1 cellular context compared by ENCODE assay signal in the genomic region with DNA sequence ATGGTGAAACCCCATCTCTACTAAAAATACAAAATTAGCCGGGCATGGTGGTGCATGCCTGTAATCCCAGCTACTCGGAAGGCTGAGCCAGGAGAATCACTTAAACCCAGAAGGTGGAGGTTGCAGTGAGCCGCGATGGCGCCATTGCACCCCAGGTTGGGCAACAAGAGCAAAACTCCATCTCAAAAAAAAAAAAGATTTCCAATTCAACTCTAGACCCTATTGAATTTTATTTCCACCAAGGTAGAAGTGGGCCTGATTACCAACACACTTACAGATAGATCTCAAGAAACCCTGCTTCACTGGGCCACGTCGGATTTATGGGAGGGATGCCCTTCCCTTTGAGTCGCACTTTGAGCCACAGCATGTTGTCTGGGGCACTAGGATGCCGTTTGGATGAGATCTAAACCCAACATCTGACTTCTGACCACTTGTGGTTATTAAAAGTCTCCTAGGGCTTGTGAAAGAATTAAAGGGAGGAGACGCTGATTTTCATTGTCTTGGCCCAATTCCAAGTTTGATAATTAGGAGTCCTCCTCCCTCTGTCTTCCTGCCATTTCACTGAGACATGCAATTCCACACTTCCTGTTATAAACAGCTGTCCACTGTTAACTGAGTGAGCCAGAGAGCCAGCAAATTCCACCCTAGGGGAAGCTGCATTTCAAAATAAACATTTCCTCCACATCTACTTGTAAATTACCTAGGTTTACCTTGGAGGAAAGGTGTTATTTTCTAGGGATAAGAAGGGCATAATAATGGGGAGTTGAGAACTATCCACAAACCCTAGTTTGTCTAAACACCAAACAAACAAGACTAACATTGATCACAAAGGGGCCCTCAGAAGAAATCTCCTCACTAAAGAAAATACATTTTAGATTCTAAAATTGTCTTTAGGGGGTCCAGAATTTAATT.
TF ChIP-seq lines count a peak whose summit lies in the region.

No MANE protein-coding gene starts in this region.

TF ChIP-seq in K562, 482 proteins besides CTCF, POLR2A, EP300 and RAD21 (continued from another document and continues in another):
- TF ChIP-seq, protein P1, sequence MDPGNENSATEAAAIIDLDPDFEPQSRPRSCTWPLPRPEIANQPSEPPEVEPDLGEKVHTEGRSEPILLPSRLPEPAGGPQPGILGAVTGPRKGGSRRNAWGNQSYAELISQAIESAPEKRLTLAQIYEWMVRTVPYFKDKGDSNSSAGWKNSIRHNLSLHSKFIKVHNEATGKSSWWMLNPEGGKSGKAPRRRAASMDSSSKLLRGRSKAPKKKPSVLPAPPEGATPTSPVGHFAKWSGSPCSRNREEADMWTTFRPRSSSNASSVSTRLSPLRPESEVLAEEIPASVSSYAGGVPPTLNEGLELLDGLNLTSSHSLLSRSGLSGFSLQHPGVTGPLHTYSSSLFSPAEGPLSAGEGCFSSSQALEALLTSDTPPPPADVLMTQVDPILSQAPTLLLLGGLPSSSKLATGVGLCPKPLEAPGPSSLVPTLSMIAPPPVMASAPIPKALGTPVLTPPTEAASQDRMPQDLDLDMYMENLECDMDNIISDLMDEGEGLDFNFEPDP (CRISPR knock-in tag; IDR thresholded peaks at IDR 0.05): no peak
- TF ChIP-seq MIER1 (IDR thresholded peaks at IDR 0.05; ENCODE audit: low read depth): no peak
- 0 out of 2 replicates have a peak, but pooled peaks have one; percentile 34 for TF ChIP-seq MYC (IDR thresholded peaks at IDR 0.05; ENCODE audit: low read depth, low read length)
- no peak for TF ChIP-seq MYC (CRISPR knock-in tag; IDR thresholded peaks at IDR 0.05; ENCODE audit: borderline replicate concordance, low read depth)
- TF ChIP-seq, protein P2, sequence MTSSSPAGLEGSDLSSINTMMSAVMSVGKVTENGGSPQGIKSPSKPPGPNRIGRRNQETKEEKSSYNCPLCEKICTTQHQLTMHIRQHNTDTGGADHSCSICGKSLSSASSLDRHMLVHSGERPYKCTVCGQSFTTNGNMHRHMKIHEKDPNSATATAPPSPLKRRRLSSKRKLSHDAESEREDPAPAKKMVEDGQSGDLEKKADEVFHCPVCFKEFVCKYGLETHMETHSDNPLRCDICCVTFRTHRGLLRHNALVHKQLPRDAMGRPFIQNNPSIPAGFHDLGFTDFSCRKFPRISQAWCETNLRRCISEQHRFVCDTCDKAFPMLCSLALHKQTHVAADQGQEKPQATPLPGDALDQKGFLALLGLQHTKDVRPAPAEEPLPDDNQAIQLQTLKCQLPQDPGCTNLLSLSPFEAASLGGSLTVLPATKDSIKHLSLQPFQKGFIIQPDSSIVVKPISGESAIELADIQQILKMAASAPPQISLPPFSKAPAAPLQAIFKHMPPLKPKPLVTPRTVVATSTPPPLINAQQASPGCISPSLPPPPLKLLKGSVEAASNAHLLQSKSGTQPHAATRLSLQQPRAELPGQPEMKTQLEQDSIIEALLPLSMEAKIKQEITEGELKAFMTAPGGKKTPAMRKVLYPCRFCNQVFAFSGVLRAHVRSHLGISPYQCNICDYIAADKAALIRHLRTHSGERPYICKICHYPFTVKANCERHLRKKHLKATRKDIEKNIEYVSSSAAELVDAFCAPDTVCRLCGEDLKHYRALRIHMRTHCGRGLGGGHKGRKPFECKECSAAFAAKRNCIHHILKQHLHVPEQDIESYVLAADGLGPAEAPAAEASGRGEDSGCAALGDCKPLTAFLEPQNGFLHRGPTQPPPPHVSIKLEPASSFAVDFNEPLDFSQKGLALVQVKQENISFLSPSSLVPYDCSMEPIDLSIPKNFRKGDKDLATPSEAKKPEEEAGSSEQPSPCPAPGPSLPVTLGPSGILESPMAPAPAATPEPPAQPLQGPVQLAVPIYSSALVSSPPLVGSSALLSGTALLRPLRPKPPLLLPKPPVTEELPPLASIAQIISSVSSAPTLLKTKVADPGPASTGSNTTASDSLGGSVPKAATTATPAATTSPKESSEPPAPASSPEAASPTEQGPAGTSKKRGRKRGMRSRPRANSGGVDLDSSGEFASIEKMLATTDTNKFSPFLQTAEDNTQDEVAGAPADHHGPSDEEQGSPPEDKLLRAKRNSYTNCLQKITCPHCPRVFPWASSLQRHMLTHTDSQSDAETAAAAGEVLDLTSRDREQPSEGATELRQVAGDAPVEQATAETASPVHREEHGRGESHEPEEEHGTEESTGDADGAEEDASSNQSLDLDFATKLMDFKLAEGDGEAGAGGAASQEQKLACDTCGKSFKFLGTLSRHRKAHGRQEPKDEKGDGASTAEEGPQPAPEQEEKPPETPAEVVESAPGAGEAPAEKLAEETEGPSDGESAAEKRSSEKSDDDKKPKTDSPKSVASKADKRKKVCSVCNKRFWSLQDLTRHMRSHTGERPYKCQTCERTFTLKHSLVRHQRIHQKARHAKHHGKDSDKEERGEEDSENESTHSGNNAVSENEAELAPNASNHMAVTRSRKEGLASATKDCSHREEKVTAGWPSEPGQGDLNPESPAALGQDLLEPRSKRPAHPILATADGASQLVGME (CRISPR knock-in tag; IDR thresholded peaks at IDR 0.05): no peak
- TF ChIP-seq TAF9B (IDR thresholded peaks at IDR 0.05; ENCODE audit: partially characterized antibody): no peak
- no peak for TF ChIP-seq ZNF23 (CRISPR knock-in tag; IDR thresholded peaks at IDR 0.05)
- TF ChIP-seq, protein P3, sequence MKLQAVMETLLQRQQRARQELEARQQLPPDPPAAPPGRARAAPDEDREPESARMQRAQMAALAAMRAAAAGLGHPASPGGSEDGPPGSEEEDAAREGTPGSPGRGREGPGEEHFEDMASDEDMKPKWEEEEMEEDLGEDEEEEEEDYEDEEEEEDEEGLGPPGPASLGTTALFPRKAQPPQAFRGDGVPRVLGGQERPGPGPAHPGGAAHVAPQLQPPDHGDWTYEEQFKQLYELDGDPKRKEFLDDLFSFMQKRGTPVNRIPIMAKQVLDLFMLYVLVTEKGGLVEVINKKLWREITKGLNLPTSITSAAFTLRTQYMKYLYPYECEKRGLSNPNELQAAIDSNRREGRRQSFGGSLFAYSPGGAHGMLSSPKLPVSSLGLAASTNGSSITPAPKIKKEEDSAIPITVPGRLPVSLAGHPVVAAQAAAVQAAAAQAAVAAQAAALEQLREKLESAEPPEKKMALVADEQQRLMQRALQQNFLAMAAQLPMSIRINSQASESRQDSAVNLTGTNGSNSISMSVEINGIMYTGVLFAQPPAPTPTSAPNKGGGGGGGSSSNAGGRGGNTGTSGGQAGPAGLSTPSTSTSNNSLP (IDR thresholded peaks at IDR 0.05; ENCODE audit: borderline replicate concordance, low read depth, low read length): no peak
- TF ChIP-seq MEF2D (tag; conservative IDR thresholded peaks at IDR 0.05; ENCODE audit: low read depth): no peak
- TF ChIP-seq, protein P4, sequence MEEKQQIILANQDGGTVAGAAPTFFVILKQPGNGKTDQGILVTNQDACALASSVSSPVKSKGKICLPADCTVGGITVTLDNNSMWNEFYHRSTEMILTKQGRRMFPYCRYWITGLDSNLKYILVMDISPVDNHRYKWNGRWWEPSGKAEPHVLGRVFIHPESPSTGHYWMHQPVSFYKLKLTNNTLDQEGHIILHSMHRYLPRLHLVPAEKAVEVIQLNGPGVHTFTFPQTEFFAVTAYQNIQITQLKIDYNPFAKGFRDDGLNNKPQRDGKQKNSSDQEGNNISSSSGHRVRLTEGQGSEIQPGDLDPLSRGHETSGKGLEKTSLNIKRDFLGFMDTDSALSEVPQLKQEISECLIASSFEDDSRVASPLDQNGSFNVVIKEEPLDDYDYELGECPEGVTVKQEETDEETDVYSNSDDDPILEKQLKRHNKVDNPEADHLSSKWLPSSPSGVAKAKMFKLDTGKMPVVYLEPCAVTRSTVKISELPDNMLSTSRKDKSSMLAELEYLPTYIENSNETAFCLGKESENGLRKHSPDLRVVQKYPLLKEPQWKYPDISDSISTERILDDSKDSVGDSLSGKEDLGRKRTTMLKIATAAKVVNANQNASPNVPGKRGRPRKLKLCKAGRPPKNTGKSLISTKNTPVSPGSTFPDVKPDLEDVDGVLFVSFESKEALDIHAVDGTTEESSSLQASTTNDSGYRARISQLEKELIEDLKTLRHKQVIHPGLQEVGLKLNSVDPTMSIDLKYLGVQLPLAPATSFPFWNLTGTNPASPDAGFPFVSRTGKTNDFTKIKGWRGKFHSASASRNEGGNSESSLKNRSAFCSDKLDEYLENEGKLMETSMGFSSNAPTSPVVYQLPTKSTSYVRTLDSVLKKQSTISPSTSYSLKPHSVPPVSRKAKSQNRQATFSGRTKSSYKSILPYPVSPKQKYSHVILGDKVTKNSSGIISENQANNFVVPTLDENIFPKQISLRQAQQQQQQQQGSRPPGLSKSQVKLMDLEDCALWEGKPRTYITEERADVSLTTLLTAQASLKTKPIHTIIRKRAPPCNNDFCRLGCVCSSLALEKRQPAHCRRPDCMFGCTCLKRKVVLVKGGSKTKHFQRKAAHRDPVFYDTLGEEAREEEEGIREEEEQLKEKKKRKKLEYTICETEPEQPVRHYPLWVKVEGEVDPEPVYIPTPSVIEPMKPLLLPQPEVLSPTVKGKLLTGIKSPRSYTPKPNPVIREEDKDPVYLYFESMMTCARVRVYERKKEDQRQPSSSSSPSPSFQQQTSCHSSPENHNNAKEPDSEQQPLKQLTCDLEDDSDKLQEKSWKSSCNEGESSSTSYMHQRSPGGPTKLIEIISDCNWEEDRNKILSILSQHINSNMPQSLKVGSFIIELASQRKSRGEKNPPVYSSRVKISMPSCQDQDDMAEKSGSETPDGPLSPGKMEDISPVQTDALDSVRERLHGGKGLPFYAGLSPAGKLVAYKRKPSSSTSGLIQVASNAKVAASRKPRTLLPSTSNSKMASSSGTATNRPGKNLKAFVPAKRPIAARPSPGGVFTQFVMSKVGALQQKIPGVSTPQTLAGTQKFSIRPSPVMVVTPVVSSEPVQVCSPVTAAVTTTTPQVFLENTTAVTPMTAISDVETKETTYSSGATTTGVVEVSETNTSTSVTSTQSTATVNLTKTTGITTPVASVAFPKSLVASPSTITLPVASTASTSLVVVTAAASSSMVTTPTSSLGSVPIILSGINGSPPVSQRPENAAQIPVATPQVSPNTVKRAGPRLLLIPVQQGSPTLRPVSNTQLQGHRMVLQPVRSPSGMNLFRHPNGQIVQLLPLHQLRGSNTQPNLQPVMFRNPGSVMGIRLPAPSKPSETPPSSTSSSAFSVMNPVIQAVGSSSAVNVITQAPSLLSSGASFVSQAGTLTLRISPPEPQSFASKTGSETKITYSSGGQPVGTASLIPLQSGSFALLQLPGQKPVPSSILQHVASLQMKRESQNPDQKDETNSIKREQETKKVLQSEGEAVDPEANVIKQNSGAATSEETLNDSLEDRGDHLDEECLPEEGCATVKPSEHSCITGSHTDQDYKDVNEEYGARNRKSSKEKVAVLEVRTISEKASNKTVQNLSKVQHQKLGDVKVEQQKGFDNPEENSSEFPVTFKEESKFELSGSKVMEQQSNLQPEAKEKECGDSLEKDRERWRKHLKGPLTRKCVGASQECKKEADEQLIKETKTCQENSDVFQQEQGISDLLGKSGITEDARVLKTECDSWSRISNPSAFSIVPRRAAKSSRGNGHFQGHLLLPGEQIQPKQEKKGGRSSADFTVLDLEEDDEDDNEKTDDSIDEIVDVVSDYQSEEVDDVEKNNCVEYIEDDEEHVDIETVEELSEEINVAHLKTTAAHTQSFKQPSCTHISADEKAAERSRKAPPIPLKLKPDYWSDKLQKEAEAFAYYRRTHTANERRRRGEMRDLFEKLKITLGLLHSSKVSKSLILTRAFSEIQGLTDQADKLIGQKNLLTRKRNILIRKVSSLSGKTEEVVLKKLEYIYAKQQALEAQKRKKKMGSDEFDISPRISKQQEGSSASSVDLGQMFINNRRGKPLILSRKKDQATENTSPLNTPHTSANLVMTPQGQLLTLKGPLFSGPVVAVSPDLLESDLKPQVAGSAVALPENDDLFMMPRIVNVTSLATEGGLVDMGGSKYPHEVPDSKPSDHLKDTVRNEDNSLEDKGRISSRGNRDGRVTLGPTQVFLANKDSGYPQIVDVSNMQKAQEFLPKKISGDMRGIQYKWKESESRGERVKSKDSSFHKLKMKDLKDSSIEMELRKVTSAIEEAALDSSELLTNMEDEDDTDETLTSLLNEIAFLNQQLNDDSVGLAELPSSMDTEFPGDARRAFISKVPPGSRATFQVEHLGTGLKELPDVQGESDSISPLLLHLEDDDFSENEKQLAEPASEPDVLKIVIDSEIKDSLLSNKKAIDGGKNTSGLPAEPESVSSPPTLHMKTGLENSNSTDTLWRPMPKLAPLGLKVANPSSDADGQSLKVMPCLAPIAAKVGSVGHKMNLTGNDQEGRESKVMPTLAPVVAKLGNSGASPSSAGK (IDR thresholded peaks at IDR 0.05): no peak
- TF ChIP-seq CBX1 (IDR thresholded peaks at IDR 0.05; ENCODE audit: low read depth): no peak
- TF ChIP-seq ZNF124 (CRISPR knock-in tag; IDR thresholded peaks at IDR 0.05): no peak
- peak; percentile 76 for TF ChIP-seq DACH1 (IDR thresholded peaks at IDR 0.05; ENCODE audit: partially characterized antibody)
- no peak for TF ChIP-seq NR3C1 (CRISPR knock-in tag; IDR thresholded peaks at IDR 0.05)
- no peak for TF ChIP-seq PPARD (CRISPR knock-in tag; IDR thresholded peaks at IDR 0.05)
- TF ChIP-seq, protein P5, sequence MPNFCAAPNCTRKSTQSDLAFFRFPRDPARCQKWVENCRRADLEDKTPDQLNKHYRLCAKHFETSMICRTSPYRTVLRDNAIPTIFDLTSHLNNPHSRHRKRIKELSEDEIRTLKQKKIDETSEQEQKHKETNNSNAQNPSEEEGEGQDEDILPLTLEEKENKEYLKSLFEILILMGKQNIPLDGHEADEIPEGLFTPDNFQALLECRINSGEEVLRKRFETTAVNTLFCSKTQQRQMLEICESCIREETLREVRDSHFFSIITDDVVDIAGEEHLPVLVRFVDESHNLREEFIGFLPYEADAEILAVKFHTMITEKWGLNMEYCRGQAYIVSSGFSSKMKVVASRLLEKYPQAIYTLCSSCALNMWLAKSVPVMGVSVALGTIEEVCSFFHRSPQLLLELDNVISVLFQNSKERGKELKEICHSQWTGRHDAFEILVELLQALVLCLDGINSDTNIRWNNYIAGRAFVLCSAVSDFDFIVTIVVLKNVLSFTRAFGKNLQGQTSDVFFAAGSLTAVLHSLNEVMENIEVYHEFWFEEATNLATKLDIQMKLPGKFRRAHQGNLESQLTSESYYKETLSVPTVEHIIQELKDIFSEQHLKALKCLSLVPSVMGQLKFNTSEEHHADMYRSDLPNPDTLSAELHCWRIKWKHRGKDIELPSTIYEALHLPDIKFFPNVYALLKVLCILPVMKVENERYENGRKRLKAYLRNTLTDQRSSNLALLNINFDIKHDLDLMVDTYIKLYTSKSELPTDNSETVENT (CRISPR knock-in tag; IDR thresholded peaks at IDR 0.05): no peak
- TF ChIP-seq KLF1 (tag; IDR thresholded peaks at IDR 0.05): no peak
- TF ChIP-seq, protein P6, sequence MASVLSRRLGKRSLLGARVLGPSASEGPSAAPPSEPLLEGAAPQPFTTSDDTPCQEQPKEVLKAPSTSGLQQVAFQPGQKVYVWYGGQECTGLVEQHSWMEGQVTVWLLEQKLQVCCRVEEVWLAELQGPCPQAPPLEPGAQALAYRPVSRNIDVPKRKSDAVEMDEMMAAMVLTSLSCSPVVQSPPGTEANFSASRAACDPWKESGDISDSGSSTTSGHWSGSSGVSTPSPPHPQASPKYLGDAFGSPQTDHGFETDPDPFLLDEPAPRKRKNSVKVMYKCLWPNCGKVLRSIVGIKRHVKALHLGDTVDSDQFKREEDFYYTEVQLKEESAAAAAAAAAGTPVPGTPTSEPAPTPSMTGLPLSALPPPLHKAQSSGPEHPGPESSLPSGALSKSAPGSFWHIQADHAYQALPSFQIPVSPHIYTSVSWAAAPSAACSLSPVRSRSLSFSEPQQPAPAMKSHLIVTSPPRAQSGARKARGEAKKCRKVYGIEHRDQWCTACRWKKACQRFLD (CRISPR knock-in tag; IDR thresholded peaks at IDR 0.05): peak; percentile 17; the same call in 1 of the 2 replicates
- no peak for TF ChIP-seq YY1 (IDR thresholded peaks at IDR 0.05; ENCODE audit: borderline replicate concordance in 1 of 3, control insufficient read depth in 1 of 3, extremely low read depth in 1 of 3, insufficient read depth in 3 of 3, insufficient read length in 1 of 3, insufficient replicate concordance in 2 of 3, low read depth in 1 of 3, low read length in 2 of 3)
- no peak for TF ChIP-seq CBX8 (IDR thresholded peaks at IDR 0.05; ENCODE audit: borderline replicate concordance, extremely low read depth, low read depth, low read length, poor library complexity, severe bottlenecking)
- TF ChIP-seq XRCC5 (IDR thresholded peaks at IDR 0.05; ENCODE audit: low read depth, low read length): no peak
- TF ChIP-seq FOXA3 (CRISPR knock-in tag; conservative IDR thresholded peaks at IDR 0.05 in 1 of 2, IDR thresholded peaks at IDR 0.05 in 1 of 2): 0 out of 4 replicates have a peak, but pooled peaks of 1 of the 2 experiments have one; percentile 6
- no peak for TF ChIP-seq TBP (optimal IDR thresholded peaks at IDR 0.05; ENCODE audit: low read depth, low read length)
